ENCODE assay signal across 17 cellular contexts in genomic region chr18:57352271-57352701, GRCh38. TPM values are rescaled to one million over a fixed set of nuclear protein-coding genes. Genes with fewer than 3 reads are reported as not detected.
DNase-seq lines count a peak whose midpoint lies in the region; ATAC-seq and TF ChIP-seq lines count a peak whose summit lies in the region.
"Had no signal": no experiment of that assay in that cellular context is flagged by ENCODE, and none has a peak within 500 bp of the region (broad histone marks: within the 10 kb centered on the region; RNA-seq: fewer than 3 reads in every experiment).

Gene ST8SIA3, plus strand, starts transcription at chr18:57352557. Its CDS starts 290 bp downstream, at chr18:57352847.

- H3K27me3 Mint-ChIP-seq in nephron progenitor cell (ENCODE audit: low read depth, poor library complexity) (peaks cover 50% of the 10 kb centered on the region), MCF 10A (ENCODE audit: insufficient read depth, unreplicated experiment) (peaks cover 81% of the 10 kb centered on the region), HFFc6 (ENCODE audit: insufficient read depth) (peaks cover 8% of the 10 kb centered on the region; the same call in 1 of the 2 replicates)

- H3K27ac Mint-ChIP-seq in nephron progenitor cell (peak within 1 kb of the TSS; percentile 41), MCF 10A (ENCODE audit: low read depth, unreplicated experiment) (no peak within 1 kb of the TSS), HFFc6 (no peak within 1 kb of the TSS)
- H3K27ac Mint-ChIP-seq: activated T-cell treated with anti-CD3 and anti-CD28 coated beads, Interleukin-2, amount 50 U/mL, for 24 hours; effector memory CD8-positive, alpha-beta T cell; natural killer cell had no signal

- peak within 1 kb of the TSS; percentile 92 for H3K4me3 Mint-ChIP-seq in nephron progenitor cell
- no peak within 1 kb of the TSS for H3K4me3 Mint-ChIP-seq in MCF 10A (ENCODE audit: unreplicated experiment)
- no peak within 1 kb of the TSS for H3K4me3 Mint-ChIP-seq in HFFc6
- H3K4me3 Mint-ChIP-seq: activated T-cell treated with anti-CD3 and anti-CD28 coated beads, Interleukin-2, amount 50 U/mL, for 24 hours; effector memory CD8-positive, alpha-beta T cell; natural killer cell had no signal

- H3K9me3 ChIP-seq in duodenal mucosa (ENCODE audit: control insufficient read depth in 1 of 2, low read length in 2 of 2) = no peaks in the 10 kb centered on the region
- H3K9me3 ChIP-seq: left lung, thoracic aorta had no signal

- no TSS peak for BruUV-seq in MCF 10A (replicated peaks; lab: Mats Ljungman, UMichigan)

- POLR2A ChIA-PET in MCF 10A (lab: Yijun Ruan, JAX) = no interaction called here

- H3K4me1 Mint-ChIP-seq in nephron progenitor cell (peaks cover 23% of the 10 kb centered on the region), MCF 10A (ENCODE audit: insufficient read depth, unreplicated experiment) (no peaks in the 10 kb centered on the region), HFFc6 (ENCODE audit: low read depth) (no peaks in the 10 kb centered on the region)
- H3K4me1 Mint-ChIP-seq: natural killer cell had no signal

- peak within 1 kb of the TSS; percentile 13 to 24 for H3K4me3 ChIP-seq in duodenal mucosa (ENCODE audit: low read depth in 1 of 2, low read length in 2 of 2)
- H3K4me3 ChIP-seq: left lung, skin epidermis, thoracic aorta had no signal

- DNase-seq in G401 (ENCODE audit: low spot score) = peak; percentile 48
- DNase-seq in NCI-H146 treated with DMSO at 0.1 percent for 48 hours (lab: John Stamatoyannopoulos, UW; ENCODE audit: unreplicated experiment) = peak; percentile 32
- DNase-seq in nephron progenitor cell = peak; percentile 43
- no peak for DNase-seq in pons (ENCODE audit: low spot score)
- DNase-seq in MCF 10A (ENCODE audit: unreplicated experiment) = no peak
- no peak for DNase-seq in HFFc6
- DNase-seq: activated T-cell treated with anti-CD3 and anti-CD28 coated beads, Interleukin-2, amount 50 U/mL, for 24 hours; effector memory CD8-positive, alpha-beta T cell; natural killer cell; SW 1271 had no signal

- no peaks in the 10 kb centered on the region for H3K36me3 Mint-ChIP-seq in nephron progenitor cell (ENCODE audit: low read depth)
- H3K36me3 Mint-ChIP-seq in MCF 10A (ENCODE audit: insufficient read depth, unreplicated experiment) = no peaks in the 10 kb centered on the region
- no peaks in the 10 kb centered on the region for H3K36me3 Mint-ChIP-seq in HFFc6 (ENCODE audit: low read depth)

- TF ChIP-seq CTCF in nephron progenitor cell (IDR thresholded peaks at IDR 0.05) = no peak
- no peak for TF ChIP-seq CTCF in MCF 10A (IDR thresholded peaks at IDR 0.05; ENCODE audit: unreplicated experiment)
- no peak for TF ChIP-seq CTCF in HFFc6 (IDR thresholded peaks at IDR 0.05)

- intact Hi-C loops in MCF 10A (cut with micrococcal nuclease) = no loop called here

- H3K27me3 ChIP-seq in duodenal mucosa (ENCODE audit: control insufficient read depth in 1 of 2, insufficient read depth in 2 of 2, low read length in 2 of 2) = peaks cover 0 to 4% of the 10 kb centered on the region in 2 donors

- ATAC-seq in HG03025 (IDR thresholded peaks at IDR 0.05; ENCODE audit: low FRiP score, unreplicated experiment) = no peak
- ATAC-seq: effector memory CD8-positive, alpha-beta T cell; left lung; natural killer cell had no signal

- no peak within 1 kb of the TSS for H3K9ac ChIP-seq in duodenal mucosa (ENCODE audit: low read depth in 1 of 2, low read length in 2 of 2)

- peaks cover 4% of the 10 kb centered on the region for H3K9me3 Mint-ChIP-seq in nephron progenitor cell
- H3K9me3 Mint-ChIP-seq in MCF 10A (ENCODE audit: unreplicated experiment) = no peaks in the 10 kb centered on the region
- H3K9me3 Mint-ChIP-seq in HFFc6 = no peaks in the 10 kb centered on the region

- no peak within 1 kb of the TSS for H3K27ac ChIP-seq in duodenal mucosa (ENCODE audit: low read depth, low read length)
- H3K27ac ChIP-seq: C4-2B, left lung, skin epidermis, thoracic aorta had no signal

- H3K4me1 ChIP-seq in duodenal mucosa (ENCODE audit: control insufficient read depth in 1 of 2, insufficient read depth in 2 of 2, low read length in 2 of 2) = no peaks in the 10 kb centered on the region
- H3K4me1 ChIP-seq: left lung had no signal

- CTCF ChIA-PET in MCF 10A (lab: Yijun Ruan, JAX) = interaction anchor here (0.6 kb wide), 1 partner anchor 555 kb away, joined by 3 read pairs; no protein-coding TSS in a partner anchor

- in situ Hi-C loops in G401 (cut with HindIII; ENCODE audit: low sequenced_read_pairs) = no loop called here

- H3K36me3 ChIP-seq in duodenal mucosa (ENCODE audit: control insufficient read depth in 1 of 2, insufficient read depth in 2 of 2, low read length in 2 of 2) = no peaks in the 10 kb centered on the region
- H3K36me3 ChIP-seq: left lung, thoracic aorta had no signal

RNA-seq across cellular contexts. Expression of gene ST8SIA3, which starts in this region (rescaled TPM):
- total RNA-seq in G401 (2014; rRNA removed; shearing (Covaris generic)) = not detected in 2 replicates
- not detected in 2 replicates for total RNA-seq in MCF 10A (2022)
- total RNA-seq in HFFc6 (2021; fragmentation: NEBNext Ultra II Directional; extraction: Animal tissue kit (Norgen Biotek cat#: 25700)) = not detected
- total RNA-seq: left lung, natural killer cell, OCI-LY7, thoracic aorta had no signal

Comparison
In these comparisons a context has a peak if more than half of its experiments do, and no peak if none do; other contexts are left out.
1. Peak in DNase-seq in G401; RNA of the gene not detected or under 1 TPM.
2. DNase-seq: peak in NCI-H146 treated with DMSO at 0.1 percent for 48 hours (single experiment) and nephron progenitor cell (single experiment); none in pons (single experiment), MCF 10A (single experiment) and HFFc6 (single experiment).